Comparison of ENCODE assay signal across 10 cellular contexts in the genomic region with DNA sequence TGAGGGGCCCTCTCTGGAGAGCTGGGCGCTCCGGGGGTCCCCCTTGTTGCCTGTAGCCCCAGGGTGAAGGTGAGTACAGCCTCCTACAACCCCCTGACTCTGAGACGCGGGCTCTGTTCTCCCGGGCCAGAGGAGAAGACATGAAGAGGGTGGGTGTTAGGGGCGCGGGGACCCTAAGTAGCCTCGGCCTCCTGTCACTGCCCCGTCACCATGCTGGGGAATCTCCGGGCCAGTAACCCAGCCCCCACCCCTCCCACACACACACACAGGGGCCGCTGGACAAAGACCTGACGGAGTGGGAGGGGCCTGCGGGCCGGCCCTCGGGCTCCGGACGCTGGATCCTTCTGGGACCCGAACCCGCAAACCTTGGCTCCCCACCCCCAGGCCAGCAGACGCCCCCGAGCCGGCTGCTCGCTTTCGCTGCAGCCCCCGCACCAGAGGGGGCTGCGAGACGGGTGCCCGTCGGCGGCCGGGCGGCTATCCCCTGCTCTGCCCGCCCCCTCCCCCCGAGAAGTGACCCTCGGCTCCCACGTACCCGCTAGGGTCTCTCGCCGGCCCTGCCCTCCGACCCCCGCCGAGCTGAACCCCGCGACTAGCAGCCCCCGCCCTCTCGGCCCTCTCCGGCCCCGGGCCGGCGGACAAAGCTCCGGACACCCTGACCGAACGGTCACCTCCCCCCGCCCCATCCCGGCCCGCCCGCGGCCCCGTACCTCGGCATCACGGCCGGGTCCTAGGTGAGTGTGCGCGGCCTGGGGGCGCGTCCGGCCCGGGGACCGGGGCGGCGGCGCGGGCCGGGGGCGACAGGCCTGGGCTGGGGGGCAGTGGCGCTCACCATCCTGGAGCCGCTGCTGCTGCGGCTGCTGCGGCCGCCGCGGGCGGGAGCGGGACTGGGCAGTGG. TPM values are rescaled to one million over a fixed set of nuclear protein-coding genes. Genes with fewer than 3 reads are reported as not detected.
DNase-seq lines count a peak whose midpoint lies in the region; ATAC-seq and FAIRE-seq lines count a peak whose summit lies in the region.
"Had no signal": no experiment of that assay in that cellular context is flagged by ENCODE, and none has a peak within 500 bp of the region (broad histone marks: within the 10 kb centered on the region; RNA-seq: fewer than 3 reads in every experiment).

A gene with protein sequence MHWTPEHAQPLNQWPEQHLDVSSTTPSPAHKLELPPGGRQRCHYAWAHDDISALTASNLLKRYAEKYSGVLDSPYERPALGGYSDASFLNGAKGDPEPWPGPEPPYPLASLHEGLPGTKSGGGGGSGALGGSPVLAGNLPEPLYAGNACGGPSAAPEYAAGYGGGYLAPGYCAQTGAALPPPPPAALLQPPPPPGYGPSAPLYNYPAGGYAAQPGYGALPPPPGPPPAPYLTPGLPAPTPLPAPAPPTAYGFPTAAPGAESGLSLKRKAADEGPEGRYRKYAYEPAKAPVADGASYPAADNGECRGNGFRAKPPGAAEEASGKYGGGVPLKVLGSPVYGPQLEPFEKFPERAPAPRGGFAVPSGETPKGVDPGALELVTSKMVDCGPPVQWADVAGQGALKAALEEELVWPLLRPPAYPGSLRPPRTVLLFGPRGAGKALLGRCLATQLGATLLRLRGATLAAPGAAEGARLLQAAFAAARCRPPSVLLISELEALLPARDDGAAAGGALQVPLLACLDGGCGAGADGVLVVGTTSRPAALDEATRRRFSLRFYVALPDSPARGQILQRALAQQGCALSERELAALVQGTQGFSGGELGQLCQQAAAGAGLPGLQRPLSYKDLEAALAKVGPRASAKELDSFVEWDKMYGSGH (minus strand): TSS at position 889 of the 898 bp plus-strand sequence. CDS start 26,305 bp downstream, outside the sequence.

- H3K27ac ChIP-seq in small intestine (ENCODE audit: low read depth in 1 of 2, low read length in 1 of 2) = no peak within 1 kb of the TSS
- H3K27ac ChIP-seq in Karpas-422 (ENCODE audit: low read length) = no peak within 1 kb of the TSS

- H3K4me2 ChIP-seq in Karpas-422 (ENCODE audit: low read depth, low read length, poor library complexity, severe bottlenecking) = no peak within 1 kb of the TSS

- intact Hi-C loops in activated T-helper 1 cell treated with anti-CD3 and anti-CD28 coated beads, Interleukin-12 subunit alpha, Interleukin-12 subunit beta, Interleukin-2, Interleukin-4 antibody, amounts not matched to agents 30 ng/mL and 10 ng/mL and 1 ng/mL, durations not matched to agents 14 hours and 24 hours and 36 hours (cut with micrococcal nuclease) = no loop called here

- H3K36me3 ChIP-seq in ES-I3 (ENCODE audit: insufficient read depth, low read length) (no peaks in the 10 kb centered on the region), small intestine (ENCODE audit: control insufficient read depth in 2 of 2, insufficient read depth in 2 of 2, low read length in 2 of 2) (no peaks in the 10 kb centered on the region), Karpas-422 (ENCODE audit: insufficient read depth, low read length) (no peaks in the 10 kb centered on the region)

- no peak within 1 kb of the TSS for H3K27ac Mint-ChIP-seq in activated naive CD8-positive, alpha-beta T cell treated with anti-CD3 and anti-CD28 coated beads, Interleukin-2, amount 50 U/mL, for 24 hours
- H3K27ac Mint-ChIP-seq in activated T-helper 1 cell treated with anti-CD3 and anti-CD28 coated beads, Interleukin-12 subunit alpha, Interleukin-12 subunit beta, Interleukin-2, Interleukin-4 antibody, amounts not matched to agents 30 ng/mL and 10 ng/mL and 1 ng/mL, durations not matched to agents 14 hours and 24 hours and 36 hours = no peak within 1 kb of the TSS

- H3K4me1 Mint-ChIP-seq in activated naive CD8-positive, alpha-beta T cell treated with anti-CD3 and anti-CD28 coated beads, Interleukin-2, amount 50 U/mL, for 24 hours = peaks cover 13% of the 10 kb centered on the region
- H3K4me1 Mint-ChIP-seq in activated T-helper 1 cell treated with anti-CD3 and anti-CD28 coated beads, Interleukin-12 subunit alpha, Interleukin-12 subunit beta, Interleukin-2, Interleukin-4 antibody, amounts not matched to agents 30 ng/mL and 10 ng/mL and 1 ng/mL, durations not matched to agents 14 hours and 24 hours and 36 hours (ENCODE audit: low read depth) = peaks cover 14% of the 10 kb centered on the region

- no peaks in the 10 kb centered on the region for H3K9me2 ChIP-seq in Karpas-422 (replicated peaks; ENCODE audit: insufficient read depth, low read length)

- no peak for DNase-seq in activated naive CD8-positive, alpha-beta T cell treated with anti-CD3 and anti-CD28 coated beads, Interleukin-2, amount 50 U/mL, for 24 hours
- DNase-seq in islet precursor cell (peak; percentile 88), small intestine (no peak), cerebellum (ENCODE audit: low spot score) (no peak), Karpas-422 (no peak)
- DNase-seq in activated T-helper 1 cell treated with anti-CD3 and anti-CD28 coated beads, Interleukin-12 subunit alpha, Interleukin-12 subunit beta, Interleukin-2, Interleukin-4 antibody, amounts not matched to agents 30 ng/mL and 10 ng/mL and 1 ng/mL, durations not matched to agents 14 hours and 24 hours and 36 hours (ENCODE audit: low spot score) = no peak
- DNase-seq in activated CD4-positive, alpha-beta T cell treated with anti-CD3 and anti-CD28 coated beads for 4 hours = no peak
- DNase-seq: OCI-M1 had no signal

- peaks cover 21% of the 10 kb centered on the region for H3K4me1 ChIP-seq in ES-I3 (ENCODE audit: insufficient read depth, low read length)
- peaks cover 0 to 4% of the 10 kb centered on the region in 2 donors for H3K4me1 ChIP-seq in small intestine (ENCODE audit: control insufficient read depth in 2 of 2, insufficient read depth in 1 of 2, low read depth in 1 of 2, low read length in 1 of 2)
- H3K4me1 ChIP-seq in Karpas-422 (ENCODE audit: low read length) = no peaks in the 10 kb centered on the region

- H3K27me3 Mint-ChIP-seq in activated naive CD8-positive, alpha-beta T cell treated with anti-CD3 and anti-CD28 coated beads, Interleukin-2, amount 50 U/mL, for 24 hours = peaks cover 54% of the 10 kb centered on the region
- H3K27me3 Mint-ChIP-seq in activated T-helper 1 cell treated with anti-CD3 and anti-CD28 coated beads, Interleukin-12 subunit alpha, Interleukin-12 subunit beta, Interleukin-2, Interleukin-4 antibody, amounts not matched to agents 30 ng/mL and 10 ng/mL and 1 ng/mL, durations not matched to agents 14 hours and 24 hours and 36 hours (ENCODE audit: insufficient read depth) = peaks cover 42% of the 10 kb centered on the region

- 1 to 3% (median 3%) methylated on average over 35 to 84 of the region's 84 CpGs for WGBS in small intestine, 3 donors

- H3K9ac ChIP-seq in ES-I3 (ENCODE audit: low read depth, low read length) (peak within 1 kb of the TSS; percentile 66), Karpas-422 (ENCODE audit: low read length) (no peak within 1 kb of the TSS)

- H4K20me1 ChIP-seq in Karpas-422 (ENCODE audit: insufficient read depth, low read depth, low read length) = no peaks in the 10 kb centered on the region

- H3K27me3 ChIP-seq in small intestine (ENCODE audit: control insufficient read depth in 2 of 2, insufficient read depth in 2 of 2, low read length in 2 of 2) (peaks cover 8 to 13% of the 10 kb centered on the region in 2 donors), Karpas-422 (ENCODE audit: low read length) (no peaks in the 10 kb centered on the region)

- no peaks in the 10 kb centered on the region for H3K79me2 ChIP-seq in Karpas-422 (ENCODE audit: low read length)

- peak within 1 kb of the TSS; percentile 70 for H3K4me3 Mint-ChIP-seq in activated naive CD8-positive, alpha-beta T cell treated with anti-CD3 and anti-CD28 coated beads, Interleukin-2, amount 50 U/mL, for 24 hours
- no peak within 1 kb of the TSS for H3K4me3 Mint-ChIP-seq in activated T-helper 1 cell treated with anti-CD3 and anti-CD28 coated beads, Interleukin-12 subunit alpha, Interleukin-12 subunit beta, Interleukin-2, Interleukin-4 antibody, amounts not matched to agents 30 ng/mL and 10 ng/mL and 1 ng/mL, durations not matched to agents 14 hours and 24 hours and 36 hours

- H3K4me3 ChIP-seq in small intestine (ENCODE audit: low read depth in 1 of 2, low read length in 2 of 2) (peak within 1 kb of the TSS; percentile 8 to 33), Karpas-422 (ENCODE audit: low read length) (no peak within 1 kb of the TSS)

- H3K9me3 ChIP-seq in ES-I3 (ENCODE audit: control insufficient read depth, insufficient read depth, low read length) (no peaks in the 10 kb centered on the region), small intestine (ENCODE audit: control insufficient read depth, low read depth) (no peaks in the 10 kb centered on the region), Karpas-422 (ENCODE audit: low read length) (no peaks in the 10 kb centered on the region)

- FAIRE-seq in small intestine (lab: Jason Lieb, UNC) = no peak
- FAIRE-seq: GM19239 had no signal

- ATAC-seq in activated naive CD8-positive, alpha-beta T cell treated with anti-CD3 and anti-CD28 coated beads, Interleukin-2, amount 50 U/mL, for 24 hours = no peak

- no peaks in the 10 kb centered on the region for H3K9me3 Mint-ChIP-seq in activated naive CD8-positive, alpha-beta T cell treated with anti-CD3 and anti-CD28 coated beads, Interleukin-2, amount 50 U/mL, for 24 hours
- no peaks in the 10 kb centered on the region for H3K9me3 Mint-ChIP-seq in activated T-helper 1 cell treated with anti-CD3 and anti-CD28 coated beads, Interleukin-12 subunit alpha, Interleukin-12 subunit beta, Interleukin-2, Interleukin-4 antibody, amounts not matched to agents 30 ng/mL and 10 ng/mL and 1 ng/mL, durations not matched to agents 14 hours and 24 hours and 36 hours

- H2AFZ ChIP-seq in Karpas-422 (ENCODE audit: low read length) = no peak within 1 kb of the TSS

- H3K36me3 Mint-ChIP-seq in activated naive CD8-positive, alpha-beta T cell treated with anti-CD3 and anti-CD28 coated beads, Interleukin-2, amount 50 U/mL, for 24 hours (ENCODE audit: low read depth) = no peaks in the 10 kb centered on the region
- no peaks in the 10 kb centered on the region for H3K36me3 Mint-ChIP-seq in activated T-helper 1 cell treated with anti-CD3 and anti-CD28 coated beads, Interleukin-12 subunit alpha, Interleukin-12 subunit beta, Interleukin-2, Interleukin-4 antibody, amounts not matched to agents 30 ng/mL and 10 ng/mL and 1 ng/mL, durations not matched to agents 14 hours and 24 hours and 36 hours (ENCODE audit: low read depth)

RNA-seq across cellular contexts. Expression of the gene that starts here (rescaled TPM):
- polyA plus RNA-seq in small intestine = under 1 TPM in 1 of 3 donors, not detected in 2; 0.39 TPM
- total RNA-seq in cerebellum = 1.3 TPM
- not detected in 2 replicates for total RNA-seq in Karpas-422 (2014; rRNA removed; shearing (Covaris generic); ENCODE audit: low replicate concordance)
- total RNA-seq in activated T-helper 1 cell treated with anti-CD3 and anti-CD28 coated beads, Interleukin-12 subunit alpha, Interleukin-12 subunit beta, Interleukin-2, Interleukin-4 antibody, amounts not matched to agents 30 ng/mL and 10 ng/mL and 1 ng/mL, durations not matched to agents 14 hours and 24 hours and 36 hours = 0.15 and 0.18 TPM in 2 replicates
